ENCODE assay signal across 9 cellular contexts in genomic region chr17:57097832-57098421, GRCh38. TPM values are rescaled to one million over a fixed set of nuclear protein-coding genes. Genes with fewer than 3 reads are reported as not detected.
DNase-seq lines count a peak whose midpoint lies in the region; ATAC-seq, FAIRE-seq and TF ChIP-seq lines count a peak whose summit lies in the region.
"Had no signal": no experiment of that assay in that cellular context is flagged by ENCODE, and none has a peak within 500 bp of the region (broad histone marks: within the 10 kb centered on the region; RNA-seq: fewer than 3 reads in every experiment).

No MANE protein-coding gene starts in this region.

- peak in 1 of 2 experiments; percentile 52; a peak in 1 of 4 replicates for TF ChIP-seq EP300 in SK-N-SH (IDR thresholded peaks at IDR 0.05; ENCODE audit: borderline replicate concordance in 1 of 2, low read depth in 1 of 2, low read length in 1 of 2)

- POLR2A ChIA-PET in SK-N-SH (lab: Yijun Ruan, JAX), result interaction anchor here (0.7 to 2.6 kb wide), 2 partner anchors 12 to 16 kb away, joined by 3 to 15 read pairs; partner anchors contain the start of gene AKAP1

- intact Hi-C loops in gastrocnemius medialis (cut with DNase I; ENCODE audit: low total_unique reads), result loop anchor here (5.0 kb wide), 2 partner anchors 739 to 794 kb away; no protein-coding TSS in a partner anchor

- no peak for TF ChIP-seq POLR2A in H54 (IDR thresholded peaks at IDR 0.05; ENCODE audit: low read depth, low read length)
- peak; percentile 37 to 59 for TF ChIP-seq POLR2A in gastrocnemius medialis (IDR thresholded peaks at IDR 0.05)

- H4K20me1 ChIP-seq in SK-N-SH (ENCODE audit: insufficient read depth), result 0 out of 2 replicates have a peak, but pooled peaks cover 5% of the 10 kb centered on the region

- no peak for TF ChIP-seq RAD21 in SK-N-SH (IDR thresholded peaks at IDR 0.05; ENCODE audit: low read length)

- no peak overlapping the region for H2AFZ ChIP-seq in SK-N-SH (ENCODE audit: low read depth)

- ATAC-seq in gastrocnemius medialis (peak; percentile 74 to 87), HG02970 (IDR thresholded peaks at IDR 0.05; ENCODE audit: low FRiP score, unreplicated experiment) (no peak)

- H3K27me3 ChIP-seq in SK-N-SH (ENCODE audit: insufficient read depth), result no peaks in the 10 kb centered on the region
- no peaks in the 10 kb centered on the region for H3K27me3 ChIP-seq in gastrocnemius medialis
- H3K27me3 ChIP-seq: neutrophil had no signal

- H3K4me3 ChIP-seq in SK-N-SH (ENCODE audit: low read depth in 2 of 2, low read length in 1 of 2), result no peak overlapping the region
- no peak overlapping the region for H3K4me3 ChIP-seq in foreskin fibroblast (ENCODE audit: low read depth in 1 of 2, low read length in 2 of 2)
- H3K4me3 ChIP-seq in gastrocnemius medialis, result no peak overlapping the region

- H3K36me3 ChIP-seq in SK-N-SH (replicated peaks in 1 of 2; ENCODE audit: control insufficient read depth in 1 of 2, insufficient read depth in 2 of 2, low read length in 1 of 2) (no peaks in the 10 kb centered on the region), gastrocnemius medialis (no peaks in the 10 kb centered on the region)
- H3K36me3 ChIP-seq: neutrophil had no signal

- peaks cover 8% of the 10 kb centered on the region; the same call in 1 of the 2 replicates for H3K79me2 ChIP-seq in SK-N-SH (ENCODE audit: insufficient read depth)

- H3F3A ChIP-seq in SK-N-SH (replicated peaks; ENCODE audit: insufficient read depth), result peaks cover 10% of the 10 kb centered on the region

- no peaks in the 10 kb centered on the region for H3K9me2 ChIP-seq in SK-N-SH

- H3K9me3 ChIP-seq in SK-N-SH, result no peaks in the 10 kb centered on the region
- no peaks in the 10 kb centered on the region for H3K9me3 ChIP-seq in gastrocnemius medialis
- H3K9me3 ChIP-seq: neutrophil had no signal

- no peak for TF ChIP-seq CTCF in SK-N-SH (IDR thresholded peaks at IDR 0.05)
- no peak for TF ChIP-seq CTCF in foreskin fibroblast (IDR thresholded peaks at IDR 0.05; ENCODE audit: low read depth, low read length)
- no peak for TF ChIP-seq CTCF in gastrocnemius medialis (IDR thresholded peaks at IDR 0.05 in 4 of 5, conservative IDR thresholded peaks at IDR 0.05 in 1 of 5)

- DNase-seq in H54 (ENCODE audit: insufficient read length, low spot score), result peak; percentile 49
- peak; percentile 77 for DNase-seq in SK-N-SH
- DNase-seq in foreskin fibroblast, result peak; percentile 66 to 76
- peak; percentile 75 to 82 for DNase-seq in gastrocnemius medialis
- DNase-seq in RPMI8226, result no peak
- no peak for DNase-seq in LoVo (ENCODE audit: low spot score)
- no peak for DNase-seq in NOMO-1 treated with dmso at 0.1 percent for 144 hours (lab: John Stamatoyannopoulos, UW; ENCODE audit: unreplicated experiment)

- in situ Hi-C loops in gastrocnemius medialis (cut with MboI; ENCODE audit: low sequenced_read_pairs in 4 of 4), result loop anchor here in 1 of 4 donors (25.0 kb wide), 1 partner anchor 889 kb away; the partner anchor contains the start of gene VEZF1

- peak overlapping the region; percentile 37 to 70 for H3K27ac ChIP-seq in SK-N-SH (ENCODE audit: low read depth in 2 of 2, low read length in 1 of 2)
- H3K27ac ChIP-seq in gastrocnemius medialis, result peak overlapping the region; percentile 91 to 99 (median 94)
- H3K27ac ChIP-seq: neutrophil had no signal

- CTCF ChIA-PET in SK-N-SH (lab: Yijun Ruan, JAX), result interaction anchor here (0.5 to 2.2 kb wide), 10 partner anchors 9 to 1003 kb away, joined by 3 to 13 read pairs (median 4); partner anchors contain the start of gene AKAP1

- peaks cover 4 to 21% of the 10 kb centered on the region in 2 experiments; a peak in 1 of 4 replicates for H3K4me1 ChIP-seq in SK-N-SH (ENCODE audit: control insufficient read depth in 1 of 2, insufficient read depth in 2 of 2, low read depth in 1 of 2, low read length in 1 of 2)
- peaks cover 92 to 98% of the 10 kb centered on the region in 2 donors for H3K4me1 ChIP-seq in gastrocnemius medialis

- FAIRE-seq in H54 (lab: Jason Lieb, UNC), result no peak

- no peak overlapping the region for H3K9ac ChIP-seq in SK-N-SH

- 21% methylated on average over 2 of the region's 2 CpGs for WGBS in SK-N-SH (ENCODE audit: low lambda C conversion rate)

- H3K4me2 ChIP-seq in SK-N-SH, result 0 out of 2 replicates have a peak overlapping the region, but pooled peaks have one; percentile 8

TF ChIP-seq in SK-N-SH, 30 proteins besides CTCF, POLR2A, EP300 and RAD21:
- TF ChIP-seq FOXJ3 (CRISPR knock-in tag; IDR thresholded peaks at IDR 0.05) (peak; percentile 71), SIN3A (IDR thresholded peaks at IDR 0.05; ENCODE audit: borderline replicate concordance, low read depth, low read length) (no peak), RCOR1 (IDR thresholded peaks at IDR 0.05; ENCODE audit: low read length) (peak; percentile 90), FOSL2 (IDR thresholded peaks at IDR 0.05; ENCODE audit: borderline replicate concordance, low read depth) (peak; percentile 14; the same call in 1 of the 2 replicates), PBX3 (IDR thresholded peaks at IDR 0.05) (peak; percentile 12; the same call in 1 of the 2 replicates), IRF3 (IDR thresholded peaks at IDR 0.05; ENCODE audit: low read depth, low read length) (no peak), CHD2 (IDR thresholded peaks at IDR 0.05; ENCODE audit: low read length, partially characterized antibody) (peak; percentile 72), NFIC (IDR thresholded peaks at IDR 0.05; ENCODE audit: borderline replicate concordance) (peak; percentile 66; the same call in 1 of the 2 replicates), TEAD4 (IDR thresholded peaks at IDR 0.05; ENCODE audit: borderline replicate concordance, insufficient read depth) (no peak), YY1 (IDR thresholded peaks at IDR 0.05; ENCODE audit: low read depth) (no peak), ZBTB33 (IDR thresholded peaks at IDR 0.05; ENCODE audit: borderline replicate concordance, low read depth) (no peak), MXI1 (IDR thresholded peaks at IDR 0.05; ENCODE audit: low read depth, low read length) (peak; percentile 87), MAX (IDR thresholded peaks at IDR 0.05; ENCODE audit: low read depth) (peak; percentile 48; the same call in 1 of the 2 replicates)
- TF ChIP-seq, protein P1, sequence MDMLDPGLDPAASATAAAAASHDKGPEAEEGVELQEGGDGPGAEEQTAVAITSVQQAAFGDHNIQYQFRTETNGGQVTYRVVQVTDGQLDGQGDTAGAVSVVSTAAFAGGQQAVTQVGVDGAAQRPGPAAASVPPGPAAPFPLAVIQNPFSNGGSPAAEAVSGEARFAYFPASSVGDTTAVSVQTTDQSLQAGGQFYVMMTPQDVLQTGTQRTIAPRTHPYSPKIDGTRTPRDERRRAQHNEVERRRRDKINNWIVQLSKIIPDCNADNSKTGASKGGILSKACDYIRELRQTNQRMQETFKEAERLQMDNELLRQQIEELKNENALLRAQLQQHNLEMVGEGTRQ (IDR thresholded peaks at IDR 0.05; ENCODE audit: borderline replicate concordance, low read depth, low read length), result no peak
- TF ChIP-seq, protein P2, sequence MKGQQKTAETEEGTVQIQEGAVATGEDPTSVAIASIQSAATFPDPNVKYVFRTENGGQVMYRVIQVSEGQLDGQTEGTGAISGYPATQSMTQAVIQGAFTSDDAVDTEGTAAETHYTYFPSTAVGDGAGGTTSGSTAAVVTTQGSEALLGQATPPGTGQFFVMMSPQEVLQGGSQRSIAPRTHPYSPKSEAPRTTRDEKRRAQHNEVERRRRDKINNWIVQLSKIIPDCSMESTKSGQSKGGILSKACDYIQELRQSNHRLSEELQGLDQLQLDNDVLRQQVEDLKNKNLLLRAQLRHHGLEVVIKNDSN (IDR thresholded peaks at IDR 0.05; ENCODE audit: borderline replicate concordance, low read depth), result no peak

RNA-seq across cellular contexts. Expression of gene AKAP1, which starts 12.9 kb away (rescaled TPM):
- 23.7 and 36.3 TPM in 2 replicates for polyA plus RNA-seq in SK-N-SH (2012; rRNA removed)
- 17.5 and 19.6 TPM in 2 replicates for polyA plus RNA-seq in SK-N-SH (2012; cell fraction: cytosol; rRNA removed)
- polyA plus RNA-seq in SK-N-SH (2012; cell fraction: nucleus; rRNA removed), result 106 and 135 TPM in 2 replicates
- 100 to 1,000 TPM in 2 of 4 donors, 10 to 100 TPM in 2; 57.5 to 174 (median 117) TPM for total RNA-seq in gastrocnemius medialis

Comparison
In these comparisons a context has a peak if more than half of its experiments do, and no peak if none do; other contexts are left out.
1. DNase-seq: peak in H54 (single experiment), SK-N-SH (single experiment), foreskin fibroblast (2 of 2) and gastrocnemius medialis (2 of 2); none in RPMI8226 (single experiment), LoVo (single experiment) and NOMO-1 treated with dmso at 0.1 percent for 144 hours (single experiment).